8 cellular contexts compared by ENCODE assay signal in the genomic region with DNA sequence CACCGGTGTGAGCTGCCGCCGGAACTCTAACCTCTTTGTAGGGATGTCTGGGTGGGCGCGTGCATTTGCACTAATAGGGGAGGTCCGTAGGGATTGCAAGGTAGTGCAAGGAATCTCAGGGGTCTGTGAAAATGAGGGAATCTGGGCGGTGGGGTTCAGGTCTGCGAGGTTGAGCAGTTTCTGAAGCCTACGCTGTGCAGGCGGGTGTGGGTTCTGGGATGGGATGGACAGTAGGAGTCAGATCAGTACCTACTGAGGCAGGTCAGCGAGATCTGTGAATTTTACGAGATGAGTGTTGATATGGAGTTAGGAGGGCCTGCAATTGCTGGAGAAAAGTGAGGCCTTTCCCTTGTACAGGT. TPM values are rescaled to one million over a fixed set of nuclear protein-coding genes. Genes with fewer than 3 reads are reported as not detected.
DNase-seq lines count a peak whose midpoint lies in the region; ATAC-seq and TF ChIP-seq lines count a peak whose summit lies in the region.

No MANE protein-coding gene starts in this region.

- WGBS in esophagus muscularis mucosa, result 0% methylated on average over 10 of the region's 12 CpGs

- H3K4me2 ChIP-seq in PC-3 (ENCODE audit: low read length), result peak overlapping the region; percentile 99
- H3K4me2 ChIP-seq in parathyroid adenoma (ENCODE audit: low read length), result peak overlapping the region; percentile 73

- intact Hi-C loops in PC-3 (cut with micrococcal nuclease) (loop anchor here (1.0 to 5.0 kb wide), 5 partner anchors 46 to 436 kb away; a partner anchor contains a TSS), esophagus muscularis mucosa (cut with DNase I) (loop anchor here (1.0 to 10.0 kb wide), 4 partner anchors 46 to 436 kb away; a partner anchor contains a TSS)

- H3K4me1 ChIP-seq in PC-3 (ENCODE audit: insufficient read depth, low read length), result peaks cover 36% of the 10 kb centered on the region
- peaks cover 48 to 55% (median 54%) of the 10 kb centered on the region in 4 donors for H3K4me1 ChIP-seq in esophagus muscularis mucosa
- H3K4me1 ChIP-seq in parathyroid adenoma, result peaks cover 5% of the 10 kb centered on the region

- H3K4me3 ChIP-seq in GM12864 (ENCODE audit: low read depth, low read length) (peak overlapping the region; percentile 80), PC-3 (ENCODE audit: low read length) (peak overlapping the region; percentile 83), esophagus muscularis mucosa (peak overlapping the region; percentile 60 to 75 (median 62)), parathyroid adenoma (ENCODE audit: low read depth, low read length) (peak overlapping the region; percentile 52)

- no peaks in the 10 kb centered on the region for H3F3A ChIP-seq in PC-3 (ENCODE audit: low read length, unreplicated experiment)

- H3K27me3 ChIP-seq in PC-3 (ENCODE audit: low read length), result no peaks in the 10 kb centered on the region
- H3K27me3 ChIP-seq in esophagus muscularis mucosa, result no peaks in the 10 kb centered on the region
- no peaks in the 10 kb centered on the region for H3K27me3 ChIP-seq in parathyroid adenoma (ENCODE audit: control insufficient read depth, insufficient read depth, low read length)

- DNase-seq in GM12864 (ENCODE audit: low read depth) (no peak), PC-3 (no peak), esophagus muscularis mucosa (ENCODE audit: extremely low spot score) (no peak), foreskin melanocyte (no peak)
- DNase-seq in stimulated activated CD4-positive, alpha-beta T cell treated with anti-CD3 and anti-CD28 coated beads, Interleukin-4, amount 100 ng/mL, for 4 hours, result no peak

- H3K79me2 ChIP-seq in PC-3 (ENCODE audit: low read length) (no peaks in the 10 kb centered on the region), parathyroid adenoma (peaks cover 2% of the 10 kb centered on the region)

- no peak for TF ChIP-seq CTCF in GM12864 (IDR thresholded peaks at IDR 0.05; ENCODE audit: low read depth, low read length, missing control alignments)
- no peak for TF ChIP-seq CTCF in PC-3 (conservative IDR thresholded peaks at IDR 0.05; ENCODE audit: low read depth, low read length)
- TF ChIP-seq CTCF in esophagus muscularis mucosa (IDR thresholded peaks at IDR 0.05), result no peak
- no peak for TF ChIP-seq CTCF in parathyroid adenoma (IDR thresholded peaks at IDR 0.05)

- no peaks in the 10 kb centered on the region for H3K9me2 ChIP-seq in PC-3 (replicated peaks; ENCODE audit: low read length)

- peak overlapping the region; percentile 93 for H2AFZ ChIP-seq in PC-3 (ENCODE audit: low read length)
- H2AFZ ChIP-seq in parathyroid adenoma, result peak overlapping the region; percentile 86

- ATAC-seq in PC-3 (peak; percentile 2), GM21528 (IDR thresholded peaks at IDR 0.05; ENCODE audit: low FRiP score, unreplicated experiment) (no peak), HG03139 (IDR thresholded peaks at IDR 0.05; ENCODE audit: unreplicated experiment) (no peak)

- POLR2A ChIA-PET in PC-3 (lab: Charles Lee; ENCODE audit: unreplicated experiment), result interaction anchor here (0.6 kb wide), 1 partner anchor 157 kb away, joined by 3 read pairs; no protein-coding TSS in a partner anchor

- no peaks in the 10 kb centered on the region; the same call in 1 of the 2 replicates for H3K36me3 ChIP-seq in PC-3 (ENCODE audit: low read depth, low read length)
- H3K36me3 ChIP-seq in esophagus muscularis mucosa, result no peaks in the 10 kb centered on the region
- no peaks in the 10 kb centered on the region for H3K36me3 ChIP-seq in parathyroid adenoma (ENCODE audit: control insufficient read depth, insufficient read depth, low read length)

- TSS peak; percentile 21 for BruUV-seq in PC-3 (replicated peaks; lab: Mats Ljungman, UMichigan)

- no peak for TF ChIP-seq EP300 in esophagus muscularis mucosa (IDR thresholded peaks at IDR 0.05)

- H3K9ac ChIP-seq in PC-3 (ENCODE audit: low read length) (peak overlapping the region; percentile 54), parathyroid adenoma (no peak overlapping the region)

- H3K9me3 ChIP-seq in PC-3 (ENCODE audit: low read length), result no peaks in the 10 kb centered on the region
- H3K9me3 ChIP-seq in esophagus muscularis mucosa, result no peaks in the 10 kb centered on the region
- H3K9me3 ChIP-seq in parathyroid adenoma (ENCODE audit: control insufficient read depth, low read length), result no peaks in the 10 kb centered on the region

- H4K20me1 ChIP-seq in PC-3 (ENCODE audit: low read length), result no peaks in the 10 kb centered on the region

- TF ChIP-seq POLR2A in esophagus muscularis mucosa (IDR thresholded peaks at IDR 0.05; ENCODE audit: low read depth), result no peak

- CTCF ChIA-PET in PC-3 (lab: Charles Lee), result interaction anchor here (1.7 kb wide), 1 partner anchor 142 kb away, joined by 11 read pairs; no protein-coding TSS in a partner anchor

- H3K27ac ChIP-seq in PC-3 (ENCODE audit: low read length), result peak overlapping the region; percentile 36
- H3K27ac ChIP-seq in esophagus muscularis mucosa (replicated peaks in 1 of 4), result peak overlapping the region; percentile 83 to 93 (median 89)
- H3K27ac ChIP-seq in parathyroid adenoma, result peak overlapping the region; percentile 90

RNA-seq across cellular contexts. Expression of a gene that starts 0.9 kb away (rescaled TPM):
- total RNA-seq in PC-3 (2014; rRNA removed) (9.2 and 10.2 TPM in 2 replicates), esophagus muscularis mucosa (10 to 100 TPM; 16.2 to 26.4 (median 21.7) TPM)

RNA-seq across cellular contexts. Expression of a gene that starts 13.6 kb away (rescaled TPM):
- 161 and 175 TPM in 2 replicates for total RNA-seq in PC-3 (2014; rRNA removed)
- total RNA-seq in esophagus muscularis mucosa, result 100 to 1,000 TPM; 108 to 130 (median 123) TPM

RNA-seq across cellular contexts. Expression of a gene that starts 20.1 kb away (rescaled TPM):
- total RNA-seq in PC-3 (2014; rRNA removed) (18.2 and 19.9 TPM in 2 replicates), esophagus muscularis mucosa (10 to 100 TPM in 2 of 4 donors, 1 to 10 TPM in 2; 9.1 to 12.5 (median 10.1) TPM)

RNA-seq across cellular contexts. Expression of a gene that starts 36.8 kb away (rescaled TPM):
- 32.6 and 44.8 TPM in 2 replicates for total RNA-seq in PC-3 (2014; rRNA removed)
- 1 to 10 TPM; 2.2 to 9.4 (median 4.3) TPM for total RNA-seq in esophagus muscularis mucosa

RNA-seq across cellular contexts. Expression of a gene that starts 44.1 kb away (rescaled TPM):
- total RNA-seq in PC-3 (2014; rRNA removed), result 324 and 343 TPM in 2 replicates
- 100 to 1,000 TPM; 129 to 185 (median 171) TPM for total RNA-seq in esophagus muscularis mucosa

Comparison
In these comparisons a context has a peak if more than half of its experiments do, and no peak if none do; other contexts are left out.
1. H3K27ac ChIP-seq: peak in every context shown above with its lines; median percentile 90 in parathyroid adenoma; 89 in esophagus muscularis mucosa; 36 in PC-3.